In genomic region chr1:80776286-80776685, GRCh38 we compare ENCODE assay signal across 1 cellular context.
TF ChIP-seq lines count a peak whose summit lies in the region.

No MANE protein-coding gene starts in this region.

TF ChIP-seq in SK-N-SH, 30 proteins besides CTCF, POLR2A, EP300 and RAD21 (continued from another document):
- TF ChIP-seq TEAD4 (IDR thresholded peaks at IDR 0.05; ENCODE audit: borderline replicate concordance, insufficient read depth) = no peak
- no peak for TF ChIP-seq RXRA (IDR thresholded peaks at IDR 0.05; ENCODE audit: borderline replicate concordance, low read depth)
- TF ChIP-seq NRF1 (IDR thresholded peaks at IDR 0.05; ENCODE audit: low read depth, low read length) = no peak
- no peak for TF ChIP-seq JUND (IDR thresholded peaks at IDR 0.05)
- no peak for TF ChIP-seq GABPA (IDR thresholded peaks at IDR 0.05; ENCODE audit: low read depth)
- no peak for TF ChIP-seq NFIC (IDR thresholded peaks at IDR 0.05; ENCODE audit: borderline replicate concordance)
- no peak for TF ChIP-seq RFX5 (IDR thresholded peaks at IDR 0.05; ENCODE audit: low read length)
- TF ChIP-seq MAX (IDR thresholded peaks at IDR 0.05; ENCODE audit: low read depth) = no peak
- no peak for TF ChIP-seq PBX3 (IDR thresholded peaks at IDR 0.05)
- TF ChIP-seq EZH2phosphoT487 (IDR thresholded peaks at IDR 0.05; ENCODE audit: borderline replicate concordance, low read depth) = no peak
- TF ChIP-seq CHD2 (IDR thresholded peaks at IDR 0.05; ENCODE audit: low read length, partially characterized antibody) = no peak
- TF ChIP-seq YY1 (IDR thresholded peaks at IDR 0.05; ENCODE audit: low read depth) = no peak
- TF ChIP-seq ZBTB33 (IDR thresholded peaks at IDR 0.05; ENCODE audit: borderline replicate concordance, low read depth) = no peak
- no peak for TF ChIP-seq USF2 (IDR thresholded peaks at IDR 0.05; ENCODE audit: borderline replicate concordance, low read depth, low read length)
- no peak for TF ChIP-seq FOXM1 (IDR thresholded peaks at IDR 0.05; ENCODE audit: low read depth)
